In genomic region chr19:1410136-1410786, GRCh38 we compare ENCODE assay signal across 8 cellular contexts. TPM values are rescaled to one million over a fixed set of nuclear protein-coding genes. Genes with fewer than 3 reads are reported as not detected.
DNase-seq lines count a peak whose midpoint lies in the region; ATAC-seq and TF ChIP-seq lines count a peak whose summit lies in the region.

No MANE protein-coding gene starts in this region.

- WGBS in heart right ventricle, 2 donors, result 70 to 72% methylated on average over 23 of the region's 23 CpGs

- H3K9me3 Mint-ChIP-seq in activated T-helper 2 cell treated with anti-CD3 and anti-CD28 coated beads, Interferon-gamma antibody, Interleukin-2, Interleukin-4, amounts not matched to agents 10 μg/mL and 5 μg/mL and 100 μg/mL, durations not matched to agents 14 hours and 24 hours and 36 hours, result no peaks in the 10 kb centered on the region
- no peaks in the 10 kb centered on the region for H3K9me3 Mint-ChIP-seq in type B pancreatic cell

- H3K9me3 ChIP-seq in heart right ventricle (no peaks in the 10 kb centered on the region), SJCRH30 (replicated peaks) (no peaks in the 10 kb centered on the region)

- peak overlapping the region; percentile 97 for H3K4me3 Mint-ChIP-seq in activated T-helper 2 cell treated with anti-CD3 and anti-CD28 coated beads, Interferon-gamma antibody, Interleukin-2, Interleukin-4, amounts not matched to agents 10 μg/mL and 5 μg/mL and 100 μg/mL, durations not matched to agents 14 hours and 24 hours and 36 hours (ENCODE audit: low read depth)
- H3K4me3 Mint-ChIP-seq in type B pancreatic cell, result peak overlapping the region; percentile 96

- H3K27me3 Mint-ChIP-seq in activated T-helper 2 cell treated with anti-CD3 and anti-CD28 coated beads, Interferon-gamma antibody, Interleukin-2, Interleukin-4, amounts not matched to agents 10 μg/mL and 5 μg/mL and 100 μg/mL, durations not matched to agents 14 hours and 24 hours and 36 hours (ENCODE audit: low read depth), result no peaks in the 10 kb centered on the region
- peaks cover 3% of the 10 kb centered on the region for H3K27me3 Mint-ChIP-seq in type B pancreatic cell

- H3K36me3 Mint-ChIP-seq in activated T-helper 2 cell treated with anti-CD3 and anti-CD28 coated beads, Interferon-gamma antibody, Interleukin-2, Interleukin-4, amounts not matched to agents 10 μg/mL and 5 μg/mL and 100 μg/mL, durations not matched to agents 14 hours and 24 hours and 36 hours (ENCODE audit: low read depth), result peaks cover 50% of the 10 kb centered on the region
- peaks cover 3% of the 10 kb centered on the region for H3K36me3 Mint-ChIP-seq in type B pancreatic cell

- peaks cover 0 to 29% (median 3%) of the 10 kb centered on the region in 9 donors for H3K36me3 ChIP-seq in heart right ventricle
- peaks cover 29% of the 10 kb centered on the region for H3K36me3 ChIP-seq in SJCRH30

- no peak for DNase-seq in heart right ventricle
- no peak for DNase-seq in Right ventricle myocardium inferior (ENCODE audit: missing footprints)
- no peak for DNase-seq in activated T-helper 2 cell treated with anti-CD3 and anti-CD28 coated beads, Interferon-gamma antibody, Interleukin-2, Interleukin-4, amounts not matched to agents 10 μg/mL and 5 μg/mL and 100 μg/mL, durations not matched to agents 14 hours and 24 hours and 36 hours (ENCODE audit: low spot score)
- DNase-seq in kidney glomerular epithelial cell (lab: John Stamatoyannopoulos, UW), result peak; percentile 33
- DNase-seq in type B pancreatic cell (ENCODE audit: extremely low spot score, unreplicated experiment), result no peak
- no peak for DNase-seq in KG1 (lab: John Stamatoyannopoulos, UW)
- no peak for DNase-seq in SJCRH30

- peak overlapping the region in 6 of 10 donors; percentile 13 to 100 (median 99) for H3K4me3 ChIP-seq in heart right ventricle
- H3K4me3 ChIP-seq in SJCRH30, result no peak overlapping the region

- H3K4me1 ChIP-seq in heart right ventricle (peaks cover 41 to 75% (median 69%) of the 10 kb centered on the region in 9 donors), SJCRH30 (peaks cover 6% of the 10 kb centered on the region; the same call in 1 of the 2 replicates)

- H3K27ac ChIP-seq in heart right ventricle (peak overlapping the region in 9 of 10 donors; percentile 60 to 99 (median 78)), SJCRH30 (no peak overlapping the region)

- H3K27ac Mint-ChIP-seq in activated T-helper 2 cell treated with anti-CD3 and anti-CD28 coated beads, Interferon-gamma antibody, Interleukin-2, Interleukin-4, amounts not matched to agents 10 μg/mL and 5 μg/mL and 100 μg/mL, durations not matched to agents 14 hours and 24 hours and 36 hours, result peak overlapping the region; percentile 80
- H3K27ac Mint-ChIP-seq in type B pancreatic cell, result peak overlapping the region; percentile 79

- H3K27me3 ChIP-seq in heart right ventricle (no peaks in the 10 kb centered on the region), SJCRH30 (no peaks in the 10 kb centered on the region)

- intact Hi-C loops in heart right ventricle (cut with DNase I), result loop anchor here in 1 of 10 donors (10.0 kb wide), 1 partner anchor 135 kb away; the partner anchor contains the start of gene FAM174C
- intact Hi-C loops in Right ventricle myocardium inferior (cut with DNase I), result loop anchor here (5.0 kb wide), 1 partner anchor 37 kb away; no protein-coding TSS in a partner anchor
- intact Hi-C loops in activated T-helper 2 cell treated with anti-CD3 and anti-CD28 coated beads, Interferon-gamma antibody, Interleukin-2, Interleukin-4, amounts not matched to agents 10 μg/mL and 5 μg/mL and 100 μg/mL, durations not matched to agents 14 hours and 24 hours and 36 hours (cut with micrococcal nuclease), result no loop called here

- ATAC-seq in heart right ventricle (no peak), Right ventricle myocardium inferior (no peak), HG03439 (IDR thresholded peaks at IDR 0.05; ENCODE audit: unreplicated experiment) (no peak)

- H3K4me1 Mint-ChIP-seq in activated T-helper 2 cell treated with anti-CD3 and anti-CD28 coated beads, Interferon-gamma antibody, Interleukin-2, Interleukin-4, amounts not matched to agents 10 μg/mL and 5 μg/mL and 100 μg/mL, durations not matched to agents 14 hours and 24 hours and 36 hours (ENCODE audit: low read depth), result peaks cover 34% of the 10 kb centered on the region
- peaks cover 32% of the 10 kb centered on the region for H3K4me1 Mint-ChIP-seq in type B pancreatic cell (ENCODE audit: unreplicated experiment)

- TF ChIP-seq CTCF in heart right ventricle (IDR thresholded peaks at IDR 0.05) (no peak), type B pancreatic cell (conservative IDR thresholded peaks at IDR 0.05) (no peak)

RNA-seq across cellular contexts. Expression of gene DAZAP1, which starts 2.9 kb away (rescaled TPM):
- total RNA-seq in heart right ventricle (100 to 1,000 TPM in 2 of 10 donors, 10 to 100 TPM in 8; 56.7 to 111 (median 73.8) TPM), Right ventricle myocardium inferior (88.4 TPM), type B pancreatic cell (ENCODE audit: low replicate concordance) (124 and 141 TPM in 2 replicates)
- 10 to 100 TPM; 82.6 to 91.3 TPM for polyA plus RNA-seq in heart right ventricle
- total RNA-seq in activated T-helper 2 cell treated with anti-CD3 and anti-CD28 coated beads, Interferon-gamma antibody, Interleukin-2, Interleukin-4, amounts not matched to agents 10 μg/mL and 5 μg/mL and 100 μg/mL, durations not matched to agents 14 hours and 24 hours and 36 hours, result 282 and 290 TPM in 2 replicates
- total RNA-seq in SJCRH30 (2014; rRNA removed; shearing (Covaris generic)), result 132 and 138 TPM in 2 replicates

RNA-seq across cellular contexts. Expression of gene GAMT, which starts 8.9 kb away (rescaled TPM):
- 10 to 100 TPM; 53.4 to 89.2 (median 72.1) TPM for total RNA-seq in heart right ventricle
- 100 to 1,000 TPM in 1 of 2 donors, 10 to 100 TPM in 1; 30.8 to 260 TPM for polyA plus RNA-seq in heart right ventricle
- total RNA-seq in Right ventricle myocardium inferior, result 85.8 TPM
- total RNA-seq in activated T-helper 2 cell treated with anti-CD3 and anti-CD28 coated beads, Interferon-gamma antibody, Interleukin-2, Interleukin-4, amounts not matched to agents 10 μg/mL and 5 μg/mL and 100 μg/mL, durations not matched to agents 14 hours and 24 hours and 36 hours, result 30.6 and 33.9 TPM in 2 replicates
- total RNA-seq in type B pancreatic cell (ENCODE audit: low replicate concordance), result 33.7 and 37.9 TPM in 2 replicates
- total RNA-seq in SJCRH30 (2014; rRNA removed; shearing (Covaris generic)), result 13.7 and 15.2 TPM in 2 replicates

RNA-seq across cellular contexts. Expression of gene NDUFS7, which starts 26.6 kb away (rescaled TPM):
- 100 to 1,000 TPM; 248 to 446 (median 377) TPM for total RNA-seq in heart right ventricle
- polyA plus RNA-seq in heart right ventricle, result 100 to 1,000 TPM; 307 to 498 TPM
- total RNA-seq in Right ventricle myocardium inferior, result 443 TPM
- 88.7 and 104 TPM in 2 replicates for total RNA-seq in activated T-helper 2 cell treated with anti-CD3 and anti-CD28 coated beads, Interferon-gamma antibody, Interleukin-2, Interleukin-4, amounts not matched to agents 10 μg/mL and 5 μg/mL and 100 μg/mL, durations not matched to agents 14 hours and 24 hours and 36 hours
- 83.3 and 98.3 TPM in 2 replicates for total RNA-seq in type B pancreatic cell (ENCODE audit: low replicate concordance)
- 31.4 and 39.6 TPM in 2 replicates for total RNA-seq in SJCRH30 (2014; rRNA removed; shearing (Covaris generic))

RNA-seq across cellular contexts. Expression of gene RPS15, which starts 27.9 kb away (rescaled TPM):
- total RNA-seq in heart right ventricle, result 100 to 1,000 TPM; 480 to 720 (median 539) TPM
- 1,000 to 10,000 TPM; 2,400 to 3,724 TPM for polyA plus RNA-seq in heart right ventricle
- 695 TPM for total RNA-seq in Right ventricle myocardium inferior
- 1,450 and 1,471 TPM in 2 replicates for total RNA-seq in activated T-helper 2 cell treated with anti-CD3 and anti-CD28 coated beads, Interferon-gamma antibody, Interleukin-2, Interleukin-4, amounts not matched to agents 10 μg/mL and 5 μg/mL and 100 μg/mL, durations not matched to agents 14 hours and 24 hours and 36 hours
- 1,251 and 1,344 TPM in 2 replicates for total RNA-seq in type B pancreatic cell (ENCODE audit: low replicate concordance)
- 1,359 and 1,591 TPM in 2 replicates for total RNA-seq in SJCRH30 (2014; rRNA removed; shearing (Covaris generic))

RNA-seq across cellular contexts. Expression of gene APC2, which starts 39.7 kb away (rescaled TPM):
- total RNA-seq in heart right ventricle, result under 1 TPM in 9 of 10 donors, not detected in 1; 0.02 to 0.23 (median 0.08) TPM
- polyA plus RNA-seq in heart right ventricle, result under 1 TPM; 0.13 to 0.15 TPM
- total RNA-seq in Right ventricle myocardium inferior, result 0.14 TPM
- 0.07 and 0.21 TPM in 2 replicates for total RNA-seq in activated T-helper 2 cell treated with anti-CD3 and anti-CD28 coated beads, Interferon-gamma antibody, Interleukin-2, Interleukin-4, amounts not matched to agents 10 μg/mL and 5 μg/mL and 100 μg/mL, durations not matched to agents 14 hours and 24 hours and 36 hours
- 1.2 and 9.2 TPM in 2 replicates for total RNA-seq in type B pancreatic cell (ENCODE audit: low replicate concordance)
- 0.13 and 0.24 TPM in 2 replicates for total RNA-seq in SJCRH30 (2014; rRNA removed; shearing (Covaris generic))
